Comparison of ENCODE assay signal across 1 cellular context in genomic region chr19:14555918-14556661, GRCh38.
TF ChIP-seq lines count a peak whose summit lies in the region.

No MANE protein-coding gene starts in this region.

TF ChIP-seq in K562, 482 proteins besides CTCF, POLR2A, EP300 and RAD21 (continues in another document):
- peak; percentile 72 for TF ChIP-seq ZFP36 (IDR thresholded peaks at IDR 0.05; ENCODE audit: low read depth, low read length, partially characterized antibody)
- peak; percentile 32 to 78; a peak in 3 of 4 replicates for TF ChIP-seq KDM1A (IDR thresholded peaks at IDR 0.05)
- peak; percentile 37; the same call in 1 of the 2 replicates for TF ChIP-seq EGR1 (conservative IDR thresholded peaks at IDR 0.05)
- no peak for TF ChIP-seq HIVEP1 (CRISPR knock-in tag; IDR thresholded peaks at IDR 0.05)
- no peak for TF ChIP-seq BHLHE40 (IDR thresholded peaks at IDR 0.05; ENCODE audit: low read length)
- TF ChIP-seq KLF1 (tag; IDR thresholded peaks at IDR 0.05): no peak
- no peak for TF ChIP-seq ZNF124 (CRISPR knock-in tag; IDR thresholded peaks at IDR 0.05)
- no peak for TF ChIP-seq ZNF3 (CRISPR knock-in tag; IDR thresholded peaks at IDR 0.05)
- TF ChIP-seq, protein P1, sequence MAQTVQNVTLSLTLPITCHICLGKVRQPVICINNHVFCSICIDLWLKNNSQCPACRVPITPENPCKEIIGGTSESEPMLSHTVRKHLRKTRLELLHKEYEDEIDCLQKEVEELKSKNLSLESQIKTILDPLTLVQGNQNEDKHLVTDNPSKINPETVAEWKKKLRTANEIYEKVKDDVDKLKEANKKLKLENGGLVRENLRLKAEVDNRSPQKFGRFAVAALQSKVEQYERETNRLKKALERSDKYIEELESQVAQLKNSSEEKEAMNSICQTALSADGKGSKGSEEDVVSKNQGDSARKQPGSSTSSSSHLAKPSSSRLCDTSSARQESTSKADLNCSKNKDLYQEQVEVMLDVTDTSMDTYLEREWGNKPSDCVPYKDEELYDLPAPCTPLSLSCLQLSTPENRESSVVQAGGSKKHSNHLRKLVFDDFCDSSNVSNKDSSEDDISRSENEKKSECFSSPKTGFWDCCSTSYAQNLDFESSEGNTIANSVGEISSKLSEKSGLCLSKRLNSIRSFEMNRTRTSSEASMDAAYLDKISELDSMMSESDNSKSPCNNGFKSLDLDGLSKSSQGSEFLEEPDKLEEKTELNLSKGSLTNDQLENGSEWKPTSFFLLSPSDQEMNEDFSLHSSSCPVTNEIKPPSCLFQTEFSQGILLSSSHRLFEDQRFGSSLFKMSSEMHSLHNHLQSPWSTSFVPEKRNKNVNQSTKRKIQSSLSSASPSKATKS (CRISPR knock-in tag; IDR thresholded peaks at IDR 0.05): no peak
- TF ChIP-seq FOXP1 (CRISPR knock-in tag; IDR thresholded peaks at IDR 0.05): peak; percentile 69; the same call in 1 of the 2 replicates
- TF ChIP-seq KDM2B (CRISPR knock-in tag; IDR thresholded peaks at IDR 0.05): no peak
- no peak for TF ChIP-seq JUNB (CRISPR knock-in tag; conservative IDR thresholded peaks at IDR 0.05)
- TF ChIP-seq FOXA1 (IDR thresholded peaks at IDR 0.05; ENCODE audit: borderline replicate concordance): no peak
- TF ChIP-seq ZNF561 (CRISPR knock-in tag; conservative IDR thresholded peaks at IDR 0.05): no peak
- TF ChIP-seq CBX1 (IDR thresholded peaks at IDR 0.05; ENCODE audit: low read depth): 0 out of 2 replicates have a peak, but pooled peaks have one; percentile 43
- no peak for TF ChIP-seq ZNF764 (CRISPR knock-in tag; IDR thresholded peaks at IDR 0.05; ENCODE audit: low read depth)
- TF ChIP-seq CCNT2 (IDR thresholded peaks at IDR 0.05; ENCODE audit: borderline replicate concordance, extremely low read depth, insufficient read length, low read depth, low read length): no peak
- TF ChIP-seq POLR2AphosphoS5 (IDR thresholded peaks at IDR 0.05; ENCODE audit: control insufficient read depth, insufficient read depth, low read depth, low read length): no peak
- no peak for TF ChIP-seq ZBTB12 (CRISPR knock-in tag; IDR thresholded peaks at IDR 0.05)
- TF ChIP-seq, protein P2, sequence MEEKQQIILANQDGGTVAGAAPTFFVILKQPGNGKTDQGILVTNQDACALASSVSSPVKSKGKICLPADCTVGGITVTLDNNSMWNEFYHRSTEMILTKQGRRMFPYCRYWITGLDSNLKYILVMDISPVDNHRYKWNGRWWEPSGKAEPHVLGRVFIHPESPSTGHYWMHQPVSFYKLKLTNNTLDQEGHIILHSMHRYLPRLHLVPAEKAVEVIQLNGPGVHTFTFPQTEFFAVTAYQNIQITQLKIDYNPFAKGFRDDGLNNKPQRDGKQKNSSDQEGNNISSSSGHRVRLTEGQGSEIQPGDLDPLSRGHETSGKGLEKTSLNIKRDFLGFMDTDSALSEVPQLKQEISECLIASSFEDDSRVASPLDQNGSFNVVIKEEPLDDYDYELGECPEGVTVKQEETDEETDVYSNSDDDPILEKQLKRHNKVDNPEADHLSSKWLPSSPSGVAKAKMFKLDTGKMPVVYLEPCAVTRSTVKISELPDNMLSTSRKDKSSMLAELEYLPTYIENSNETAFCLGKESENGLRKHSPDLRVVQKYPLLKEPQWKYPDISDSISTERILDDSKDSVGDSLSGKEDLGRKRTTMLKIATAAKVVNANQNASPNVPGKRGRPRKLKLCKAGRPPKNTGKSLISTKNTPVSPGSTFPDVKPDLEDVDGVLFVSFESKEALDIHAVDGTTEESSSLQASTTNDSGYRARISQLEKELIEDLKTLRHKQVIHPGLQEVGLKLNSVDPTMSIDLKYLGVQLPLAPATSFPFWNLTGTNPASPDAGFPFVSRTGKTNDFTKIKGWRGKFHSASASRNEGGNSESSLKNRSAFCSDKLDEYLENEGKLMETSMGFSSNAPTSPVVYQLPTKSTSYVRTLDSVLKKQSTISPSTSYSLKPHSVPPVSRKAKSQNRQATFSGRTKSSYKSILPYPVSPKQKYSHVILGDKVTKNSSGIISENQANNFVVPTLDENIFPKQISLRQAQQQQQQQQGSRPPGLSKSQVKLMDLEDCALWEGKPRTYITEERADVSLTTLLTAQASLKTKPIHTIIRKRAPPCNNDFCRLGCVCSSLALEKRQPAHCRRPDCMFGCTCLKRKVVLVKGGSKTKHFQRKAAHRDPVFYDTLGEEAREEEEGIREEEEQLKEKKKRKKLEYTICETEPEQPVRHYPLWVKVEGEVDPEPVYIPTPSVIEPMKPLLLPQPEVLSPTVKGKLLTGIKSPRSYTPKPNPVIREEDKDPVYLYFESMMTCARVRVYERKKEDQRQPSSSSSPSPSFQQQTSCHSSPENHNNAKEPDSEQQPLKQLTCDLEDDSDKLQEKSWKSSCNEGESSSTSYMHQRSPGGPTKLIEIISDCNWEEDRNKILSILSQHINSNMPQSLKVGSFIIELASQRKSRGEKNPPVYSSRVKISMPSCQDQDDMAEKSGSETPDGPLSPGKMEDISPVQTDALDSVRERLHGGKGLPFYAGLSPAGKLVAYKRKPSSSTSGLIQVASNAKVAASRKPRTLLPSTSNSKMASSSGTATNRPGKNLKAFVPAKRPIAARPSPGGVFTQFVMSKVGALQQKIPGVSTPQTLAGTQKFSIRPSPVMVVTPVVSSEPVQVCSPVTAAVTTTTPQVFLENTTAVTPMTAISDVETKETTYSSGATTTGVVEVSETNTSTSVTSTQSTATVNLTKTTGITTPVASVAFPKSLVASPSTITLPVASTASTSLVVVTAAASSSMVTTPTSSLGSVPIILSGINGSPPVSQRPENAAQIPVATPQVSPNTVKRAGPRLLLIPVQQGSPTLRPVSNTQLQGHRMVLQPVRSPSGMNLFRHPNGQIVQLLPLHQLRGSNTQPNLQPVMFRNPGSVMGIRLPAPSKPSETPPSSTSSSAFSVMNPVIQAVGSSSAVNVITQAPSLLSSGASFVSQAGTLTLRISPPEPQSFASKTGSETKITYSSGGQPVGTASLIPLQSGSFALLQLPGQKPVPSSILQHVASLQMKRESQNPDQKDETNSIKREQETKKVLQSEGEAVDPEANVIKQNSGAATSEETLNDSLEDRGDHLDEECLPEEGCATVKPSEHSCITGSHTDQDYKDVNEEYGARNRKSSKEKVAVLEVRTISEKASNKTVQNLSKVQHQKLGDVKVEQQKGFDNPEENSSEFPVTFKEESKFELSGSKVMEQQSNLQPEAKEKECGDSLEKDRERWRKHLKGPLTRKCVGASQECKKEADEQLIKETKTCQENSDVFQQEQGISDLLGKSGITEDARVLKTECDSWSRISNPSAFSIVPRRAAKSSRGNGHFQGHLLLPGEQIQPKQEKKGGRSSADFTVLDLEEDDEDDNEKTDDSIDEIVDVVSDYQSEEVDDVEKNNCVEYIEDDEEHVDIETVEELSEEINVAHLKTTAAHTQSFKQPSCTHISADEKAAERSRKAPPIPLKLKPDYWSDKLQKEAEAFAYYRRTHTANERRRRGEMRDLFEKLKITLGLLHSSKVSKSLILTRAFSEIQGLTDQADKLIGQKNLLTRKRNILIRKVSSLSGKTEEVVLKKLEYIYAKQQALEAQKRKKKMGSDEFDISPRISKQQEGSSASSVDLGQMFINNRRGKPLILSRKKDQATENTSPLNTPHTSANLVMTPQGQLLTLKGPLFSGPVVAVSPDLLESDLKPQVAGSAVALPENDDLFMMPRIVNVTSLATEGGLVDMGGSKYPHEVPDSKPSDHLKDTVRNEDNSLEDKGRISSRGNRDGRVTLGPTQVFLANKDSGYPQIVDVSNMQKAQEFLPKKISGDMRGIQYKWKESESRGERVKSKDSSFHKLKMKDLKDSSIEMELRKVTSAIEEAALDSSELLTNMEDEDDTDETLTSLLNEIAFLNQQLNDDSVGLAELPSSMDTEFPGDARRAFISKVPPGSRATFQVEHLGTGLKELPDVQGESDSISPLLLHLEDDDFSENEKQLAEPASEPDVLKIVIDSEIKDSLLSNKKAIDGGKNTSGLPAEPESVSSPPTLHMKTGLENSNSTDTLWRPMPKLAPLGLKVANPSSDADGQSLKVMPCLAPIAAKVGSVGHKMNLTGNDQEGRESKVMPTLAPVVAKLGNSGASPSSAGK (IDR thresholded peaks at IDR 0.05): no peak
- no peak for TF ChIP-seq TRIM28 (IDR thresholded peaks at IDR 0.05)
- TF ChIP-seq ZNF280A (IDR thresholded peaks at IDR 0.05; ENCODE audit: low read depth, partially characterized antibody): no peak
- TF ChIP-seq TCFL5 (CRISPR knock-in tag; conservative IDR thresholded peaks at IDR 0.05): no peak
- no peak; the same call in 1 of the 2 replicates for TF ChIP-seq VEZF1 (CRISPR knock-in tag; IDR thresholded peaks at IDR 0.05)
- TF ChIP-seq TAF15 (IDR thresholded peaks at IDR 0.05; ENCODE audit: low read depth, low read length): no peak
- peak; percentile 29; the same call in 1 of the 2 replicates for TF ChIP-seq USF1 (CRISPR knock-in tag; IDR thresholded peaks at IDR 0.05)
- TF ChIP-seq, protein P3, sequence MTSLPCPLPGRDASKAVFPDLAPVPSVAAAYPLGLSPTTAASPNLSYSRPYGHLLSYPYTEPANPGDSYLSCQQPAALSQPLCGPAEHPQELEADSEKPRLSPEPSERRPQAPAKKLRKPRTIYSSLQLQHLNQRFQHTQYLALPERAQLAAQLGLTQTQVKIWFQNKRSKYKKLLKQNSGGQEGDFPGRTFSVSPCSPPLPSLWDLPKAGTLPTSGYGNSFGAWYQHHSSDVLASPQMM (CRISPR knock-in tag; IDR thresholded peaks at IDR 0.05): no peak
- TF ChIP-seq, protein P4, sequence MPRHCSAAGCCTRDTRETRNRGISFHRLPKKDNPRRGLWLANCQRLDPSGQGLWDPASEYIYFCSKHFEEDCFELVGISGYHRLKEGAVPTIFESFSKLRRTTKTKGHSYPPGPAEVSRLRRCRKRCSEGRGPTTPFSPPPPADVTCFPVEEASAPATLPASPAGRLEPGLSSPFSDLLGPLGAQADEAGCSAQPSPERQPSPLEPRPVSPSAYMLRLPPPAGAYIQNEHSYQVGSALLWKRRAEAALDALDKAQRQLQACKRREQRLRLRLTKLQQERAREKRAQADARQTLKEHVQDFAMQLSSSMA (CRISPR knock-in tag; IDR thresholded peaks at IDR 0.05): no peak
- 0 out of 2 replicates have a peak, but pooled peaks have one; percentile 35 for TF ChIP-seq ZNF263 (CRISPR knock-in tag; IDR thresholded peaks at IDR 0.05; ENCODE audit: borderline replicate concordance)
